In genomic region chr5:57128325-57128724, GRCh38 we compare ENCODE assay signal across 19 cellular contexts. TPM values are rescaled to one million over a fixed set of nuclear protein-coding genes. Genes with fewer than 3 reads are reported as not detected.
DNase-seq lines count a peak whose midpoint lies in the region; ATAC-seq, FAIRE-seq and TF ChIP-seq lines count a peak whose summit lies in the region.
"Had no signal": no experiment of that assay in that cellular context is flagged by ENCODE, and none has a peak within 500 bp of the region (broad histone marks: within the 10 kb centered on the region; RNA-seq: fewer than 3 reads in every experiment).

No MANE protein-coding gene starts in this region.

- in situ Hi-C loops in K562 (cut with MboI): no loop called here

- no peaks in the 10 kb centered on the region for H3K4me1 Mint-ChIP-seq in stimulated activated naive B cell treated with anti-CD40 and anti-IgM and Interleukin-4, amounts not matched to agents 10 μg/mL and 1 μg/mL and 100 μg/mL, for 72 hours

- H2AFZ ChIP-seq in MM.1S (ENCODE audit: low read length) (no peak overlapping the region), K562 (ENCODE audit: low read depth, low read length) (no peak overlapping the region)

- TF ChIP-seq RAD21 in K562 (CRISPR knock-in tag; conservative IDR thresholded peaks at IDR 0.05 in 1 of 2, IDR thresholded peaks at IDR 0.05 in 1 of 2): no peak

- CTCF ChIA-PET in K562 (lab: Yijun Ruan, JAX; ENCODE audit: low intra/inter-chr PET ratio): no interaction called here

- peaks cover 2 to 4% of the 10 kb centered on the region in 2 donors for H3K9me3 Mint-ChIP-seq in stimulated activated naive B cell treated with anti-CD40 and anti-IgM and Interleukin-4, amounts not matched to agents 10 μg/mL and 1 μg/mL and 100 μg/mL, for 72 hours
- H3K9me3 Mint-ChIP-seq: CD8-positive, alpha-beta T cell had no signal

- H3K36me3 ChIP-seq in MM.1S (replicated peaks; ENCODE audit: insufficient read depth, low read length) (no peaks in the 10 kb centered on the region), K562 (ENCODE audit: control insufficient read depth, insufficient read depth, low read length) (no peaks in the 10 kb centered on the region)
- H3K36me3 ChIP-seq: BLaER1 treated with 17β-estradiol and CSF1 and Interleukin-3, amounts not matched to agents 10 nM and 100 nM; MG63; SJCRH30 had no signal

- H3K4me2 ChIP-seq in MM.1S (ENCODE audit: low read depth, low read length): no peak overlapping the region
- no peak overlapping the region for H3K4me2 ChIP-seq in K562 (ENCODE audit: insufficient read depth, low read length)
- H3K4me2 ChIP-seq: BLaER1 treated with 17β-estradiol and CSF1 and Interleukin-3, amounts not matched to agents 10 nM and 100 nM had no signal

- H3K9ac ChIP-seq in MM.1S (ENCODE audit: low read length) (no peak overlapping the region), K562 (ENCODE audit: insufficient read depth in 1 of 2, low read depth in 2 of 2, low read length in 2 of 2) (no peak overlapping the region)
- H3K9ac ChIP-seq: BLaER1 treated with 17β-estradiol and CSF1 and Interleukin-3, amounts not matched to agents 10 nM and 100 nM had no signal

- no peaks in the 10 kb centered on the region for H3K9me2 ChIP-seq in MM.1S (replicated peaks; ENCODE audit: insufficient read depth, low read length)

- 11% methylated on average over 3 of the region's 3 CpGs for WGBS in K562 (ENCODE audit: insufficient coverage, low coverage, missing lambda C conversion rate)

- no peak overlapping the region for H3K27ac Mint-ChIP-seq in stimulated activated naive B cell treated with anti-CD40 and anti-IgM and Interleukin-4, amounts not matched to agents 10 μg/mL and 1 μg/mL and 100 μg/mL, for 72 hours
- H3K27ac Mint-ChIP-seq: CD8-positive, alpha-beta T cell had no signal

- 0 out of 2 replicates have a peak, but pooled peaks cover 6% of the 10 kb centered on the region for H3K4me1 ChIP-seq in MM.1S (ENCODE audit: low read length)
- no peaks in the 10 kb centered on the region; a peak in 1 of 5 replicates for H3K4me1 ChIP-seq in K562 (replicated peaks in 1 of 2; ENCODE audit: control insufficient read depth in 2 of 2, insufficient read depth in 2 of 2, low read length in 2 of 2)
- H3K4me1 ChIP-seq: BLaER1 treated with 17β-estradiol and CSF1 and Interleukin-3, amounts not matched to agents 10 nM and 100 nM; SJCRH30 had no signal

- ATAC-seq in K562: no peak
- ATAC-seq in stimulated activated naive B cell treated with anti-CD40 and anti-IgM and Interleukin-4, amounts not matched to agents 10 μg/mL and 1 μg/mL and 100 μg/mL, for 72 hours (replicated peaks): peak; percentile 49 to 74
- ATAC-seq: CD8-positive, alpha-beta T cell had no signal

- H4K20me1 ChIP-seq in MM.1S (ENCODE audit: insufficient read depth, low read length) (no peaks in the 10 kb centered on the region), K562 (replicated peaks; ENCODE audit: control insufficient read depth, insufficient read depth, low read length) (no peaks in the 10 kb centered on the region)
- H4K20me1 ChIP-seq: BLaER1 treated with 17β-estradiol and CSF1 and Interleukin-3, amounts not matched to agents 10 nM and 100 nM had no signal

- TF ChIP-seq EP300 in K562 (IDR thresholded peaks at IDR 0.05; ENCODE audit: low read length): no peak

- no peaks in the 10 kb centered on the region for H3K27me3 Mint-ChIP-seq in stimulated activated naive B cell treated with anti-CD40 and anti-IgM and Interleukin-4, amounts not matched to agents 10 μg/mL and 1 μg/mL and 100 μg/mL, for 72 hours

- POLR2A ChIA-PET in K562 (lab: Yijun Ruan, JAX): no interaction called here

- H3K27ac ChIP-seq in MM.1S (ENCODE audit: low read length) (no peak overlapping the region), K562 (ENCODE audit: extremely low read depth, low read depth, low read length) (no peak overlapping the region)
- H3K27ac ChIP-seq: BLaER1 treated with 17β-estradiol and CSF1 and Interleukin-3, amounts not matched to agents 10 nM and 100 nM; SJCRH30 had no signal

- H3K4me3 ChIP-seq in MM.1S (ENCODE audit: low read length) (no peak overlapping the region), K562 (no peak overlapping the region)
- H3K4me3 ChIP-seq: BLaER1 treated with 17β-estradiol and CSF1 and Interleukin-3, amounts not matched to agents 10 nM and 100 nM; MG63; SJCRH30 had no signal

- H3K4me3 Mint-ChIP-seq in stimulated activated naive B cell treated with anti-CD40 and anti-IgM and Interleukin-4, amounts not matched to agents 10 μg/mL and 1 μg/mL and 100 μg/mL, for 72 hours: no peak overlapping the region
- H3K4me3 Mint-ChIP-seq: CD8-positive, alpha-beta T cell had no signal

- intact Hi-C loops in K562 (cut with micrococcal nuclease): no loop called here

- no peaks in the 10 kb centered on the region for H3K36me3 Mint-ChIP-seq in stimulated activated naive B cell treated with anti-CD40 and anti-IgM and Interleukin-4, amounts not matched to agents 10 μg/mL and 1 μg/mL and 100 μg/mL, for 72 hours
- H3K36me3 Mint-ChIP-seq: CD8-positive, alpha-beta T cell had no signal

- H3K27me3 ChIP-seq in MM.1S (replicated peaks; ENCODE audit: insufficient read depth, low read length): no peaks in the 10 kb centered on the region
- peaks cover 0 to 3% of the 10 kb centered on the region in 2 experiments; a peak in 2 of 5 replicates for H3K27me3 ChIP-seq in K562 (ENCODE audit: control insufficient read depth in 2 of 2, insufficient read depth in 2 of 2, low read length in 2 of 2)
- H3K27me3 ChIP-seq: BLaER1 treated with 17β-estradiol and CSF1 and Interleukin-3, amounts not matched to agents 10 nM and 100 nM; MG63; SJCRH30 had no signal

- no peaks in the 10 kb centered on the region for H3K79me2 ChIP-seq in MM.1S (ENCODE audit: low read length)
- no peaks in the 10 kb centered on the region for H3K79me2 ChIP-seq in K562 (ENCODE audit: control insufficient read depth, insufficient read depth, low read length)

- no peaks in the 10 kb centered on the region for H3K9me1 ChIP-seq in K562 (ENCODE audit: control insufficient read depth, insufficient read depth, low read length)

- TF ChIP-seq CTCF in MM.1S (IDR thresholded peaks at IDR 0.05; ENCODE audit: low read length) (no peak), K562 (IDR thresholded peaks at IDR 0.05 in 2 of 3, conservative IDR thresholded peaks at IDR 0.05 in 1 of 3; ENCODE audit: insufficient read depth in 2 of 3, low read depth in 1 of 3, low read length in 3 of 3) (no peak)

- TF ChIP-seq POLR2A in K562 (conservative IDR thresholded peaks at IDR 0.05): no peak

- no TSS peak for BruUV-seq in K562 (replicated peaks; lab: Mats Ljungman, UMichigan)

- H3K9me3 ChIP-seq in MM.1S (replicated peaks; ENCODE audit: insufficient read depth, low read length) (no peaks in the 10 kb centered on the region), K562 (replicated peaks; ENCODE audit: control insufficient read depth, insufficient read depth, low read depth, low read length) (0 out of 2 replicates have a peak, but pooled peaks cover 5% of the 10 kb centered on the region)
- H3K9me3 ChIP-seq: MG63, SJCRH30 had no signal

- DNase-seq in MM.1S (peak; percentile 16), K562 (ENCODE audit: extremely low read depth in 1 of 4, low spot score in 3 of 4) (no peak), kidney tubule cell (ENCODE audit: low spot score) (peak; percentile 38), Ammon's horn (ENCODE audit: low spot score) (no peak), NCI-H510A (lab: John Stamatoyannopoulos, UW) (no peak)
- no peak for DNase-seq in stimulated activated naive B cell treated with anti-CD40 and anti-IgM and Interleukin-4, amounts not matched to agents 10 μg/mL and 1 μg/mL and 100 μg/mL, for 72 hours
- no peak for DNase-seq in activated CD4-positive, alpha-beta T cell treated with anti-CD3 and anti-CD28 coated beads, Interleukin-2, amount 50 U/mL, for 48 hours
- DNase-seq: Calu3; CD8-positive, alpha-beta T cell; DMS79; Karpas-422; MG63; NCI-H1092 treated with DMSO at 0.1 percent for 48 hours; NCI-H2081 treated with DMSO at 0.1 percent for 48 hours; NCI-H446 treated with DMSO at 0.1 percent for 48 hours; NCI-H748 treated with DMSO at 0.1 percent for 48 hours; OCI-M1; SJCRH30 had no signal

- no peaks in the 10 kb centered on the region for H3F3A ChIP-seq in MM.1S (ENCODE audit: insufficient read depth, low read length)

- FAIRE-seq in K562 (lab: Jason Lieb, UNC): no peak

TF ChIP-seq in K562, 482 proteins besides CTCF, POLR2A, EP300 and RAD21:
- TF ChIP-seq PKNOX1 (IDR thresholded peaks at IDR 0.05) (peak; percentile 55; the same call in 1 of the 2 replicates), ZNF12 (CRISPR knock-in tag; IDR thresholded peaks at IDR 0.05) (no peak)

RNA-seq across cellular contexts. Expression of gene GPBP1, which starts 45.5 kb away (rescaled TPM):
- 38.9 and 193 TPM in 2 replicates for total RNA-seq in K562 (2011; cell fraction: chromatin; rRNA removed; ENCODE audit: low replicate concordance)
- total RNA-seq in K562 (2011; cell fraction: nucleolus; rRNA removed): 20.5 and 30.5 TPM in 2 replicates
- 55.7 and 82.8 TPM in 2 replicates for total RNA-seq in K562 (2011; cell fraction: nucleoplasm; rRNA removed)
- 61.7 and 66.2 TPM in 2 replicates for total RNA-seq in K562 (2014; rRNA removed)
- total RNA-seq in K562 (2014; rRNA removed; fragmentation: Illumina TruSeq; extraction: Trizol): 109 and 122 TPM in 2 replicates
- total RNA-seq in K562 (2015; rRNA removed; fragmentation: Illumina TruSeq; extraction: Trizol): 89.1 and 97.0 TPM in 2 replicates
- 67.8 and 68.4 TPM in 2 replicates for total RNA-seq in K562 (2021)
- polyA plus RNA-seq in K562 (2011; rRNA removed): 67.3 and 85.2 TPM in 2 replicates
- polyA plus RNA-seq in K562 (2011; cell fraction: cytosol; rRNA removed): 6.1 and 19.2 TPM in 2 replicates
- polyA plus RNA-seq in K562 (2011; cell fraction: nucleus; rRNA removed): 22.7 and 36.5 TPM in 2 replicates
- polyA plus RNA-seq in K562 (2012): 51.9 and 53.1 TPM in 2 replicates
- 70.2 and 85.7 TPM in 2 replicates for polyA plus RNA-seq in K562 (2014; fragmentation: Illumina TruSeq; extraction: Trizol)
- polyA plus RNA-seq in K562 (2014; fragmentation: Nextera tagmentation; extraction: Ambion mirVana): 10 to 100 TPM; 31.0 to 40.7 TPM
- polyA plus RNA-seq in K562 (2014; rRNA removed): 55.2 and 64.0 TPM in 2 replicates
- 94.7 and 107 TPM in 2 replicates for polyA minus RNA-seq in K562 (2011; rRNA and poly(A)+ RNA removed)
- polyA minus RNA-seq in K562 (2011; cell fraction: cytosol; rRNA and poly(A)+ RNA removed): 21.1 and 29.6 TPM in 2 replicates
- polyA minus RNA-seq in K562 (2011; cell fraction: nucleus; rRNA and poly(A)+ RNA removed): 26.1 and 57.8 TPM in 2 replicates

Comparison
In these comparisons a context has a peak if more than half of its experiments do, and no peak if none do; other contexts are left out.
1. DNase-seq: peak in MM.1S (single experiment) and kidney tubule cell (single experiment); none in K562 (0 of 4), stimulated activated naive B cell treated with anti-CD40 and anti-IgM and Interleukin-4, amounts not matched to agents 10 μg/mL and 1 μg/mL and 100 μg/mL, for 72 hours (single experiment), Ammon's horn (single experiment), NCI-H510A (single experiment) and activated CD4-positive, alpha-beta T cell treated with anti-CD3 and anti-CD28 coated beads, Interleukin-2, amount 50 U/mL, for 48 hours (0 of 2).